9 cellular contexts compared by ENCODE assay signal in genomic region chr4:121227254-121227867, GRCh38.
DNase-seq lines count a peak whose midpoint lies in the region; ATAC-seq and TF ChIP-seq lines count a peak whose summit lies in the region.
"Had no signal": no experiment of that assay in that cellular context is flagged by ENCODE, and none has a peak within 500 bp of the region (broad histone marks: within the 10 kb centered on the region; RNA-seq: fewer than 3 reads in every experiment).

No MANE protein-coding gene starts in this region.

- WGBS in mammary epithelial cell (ENCODE audit: low coverage, missing lambda C conversion rate): 51% methylated on average over 3 of the region's 3 CpGs
- WGBS in GM23248 (ENCODE audit: low coverage in 1 of 2, low lambda C conversion rate in 2 of 2, missing lambda C conversion rate in 2 of 2), 2 experiments: 96 to 99% methylated on average over 3 of the region's 3 CpGs

- no peaks in the 10 kb centered on the region for H3K27me3 Mint-ChIP-seq in MCF 10A (ENCODE audit: insufficient read depth, unreplicated experiment)

- H3K9me2 ChIP-seq in GM23248 (ENCODE audit: insufficient read depth): no peaks in the 10 kb centered on the region

- dilution Hi-C loops in mammary epithelial cell (cut with HindIII; ENCODE audit: low sequenced_read_pairs): no loop called here

- peak; percentile 87 for ATAC-seq in HG02759 (IDR thresholded peaks at IDR 0.05; ENCODE audit: unreplicated experiment)
- ATAC-seq: esophagus mucosa had no signal

- no peak overlapping the region for H3K27ac ChIP-seq in mammary epithelial cell (ENCODE audit: insufficient read depth, low read depth, low read length)
- H3K27ac ChIP-seq in GM23248: no peak overlapping the region

- H3K4me3 ChIP-seq in mammary epithelial cell (replicated peaks in 1 of 3; ENCODE audit: insufficient read depth in 1 of 3, low read depth in 2 of 3, low read length in 3 of 3) (no peak overlapping the region), GM23248 (no peak overlapping the region)

- TF ChIP-seq CTCF in mammary epithelial cell (conservative IDR thresholded peaks at IDR 0.05 in 1 of 2, IDR thresholded peaks at IDR 0.05 in 1 of 2; ENCODE audit: extremely low read depth in 1 of 2, insufficient read depth in 1 of 2, low read depth in 1 of 2, low read length in 2 of 2) (peak; percentile 20 to 28), MCF 10A (IDR thresholded peaks at IDR 0.05; ENCODE audit: unreplicated experiment) (no peak)

- H3K4me1 ChIP-seq in mammary epithelial cell (ENCODE audit: insufficient read depth, low read length) (peaks cover 8% of the 10 kb centered on the region), GM23248 (ENCODE audit: insufficient read depth) (no peaks in the 10 kb centered on the region)

- DNase-seq in mammary epithelial cell (no peak), MCF 10A (ENCODE audit: unreplicated experiment) (no peak), RKO (ENCODE audit: low spot score) (peak; percentile 10), HT-29 (ENCODE audit: low spot score) (no peak), G401 (ENCODE audit: low spot score) (no peak), NCI-H1436 (lab: John Stamatoyannopoulos, UW) (no peak), GM23248 (no peak)

- no peaks in the 10 kb centered on the region for H3F3A ChIP-seq in GM23248 (ENCODE audit: insufficient read depth)

- no peak overlapping the region for H2AFZ ChIP-seq in mammary epithelial cell (ENCODE audit: low read depth, low read length)
- H2AFZ ChIP-seq in GM23248: no peak overlapping the region

- peaks cover 9% of the 10 kb centered on the region for H3K4me1 Mint-ChIP-seq in MCF 10A (ENCODE audit: insufficient read depth, unreplicated experiment)

- intact Hi-C loops in mammary epithelial cell (cut with micrococcal nuclease): no loop called here
- intact Hi-C loops in MCF 10A (cut with micrococcal nuclease): no loop called here

- CTCF ChIA-PET in mammary epithelial cell (lab: Charles Lee; ENCODE audit: low non-redundant PET): no interaction called here
- CTCF ChIA-PET in MCF 10A (lab: Yijun Ruan, JAX): interaction anchor here (0.6 to 1.1 kb wide), 4 partner anchors 26 to 80 kb away, joined by 3 to 4 read pairs (median 3); no protein-coding TSS in a partner anchor

- H3K4me2 ChIP-seq in mammary epithelial cell (ENCODE audit: insufficient read depth, low read depth, low read length) (peak overlapping the region; percentile 63), GM23248 (ENCODE audit: unreplicated experiment) (no peak overlapping the region)

- POLR2A ChIA-PET in MCF 10A (lab: Yijun Ruan, JAX): no interaction called here

- H3K27ac Mint-ChIP-seq in MCF 10A (ENCODE audit: low read depth, unreplicated experiment): no peak overlapping the region

- BruUV-seq in mammary epithelial cell (replicated peaks; lab: Mats Ljungman, UMichigan) (no TSS peak), MCF 10A (replicated peaks; lab: Mats Ljungman, UMichigan) (no TSS peak)

- H3K9me3 ChIP-seq in mammary epithelial cell (replicated peaks; ENCODE audit: insufficient read depth, low read length): no peaks in the 10 kb centered on the region
- H3K9me3 ChIP-seq in GM23248 (ENCODE audit: low read depth): no peaks in the 10 kb centered on the region

- H3K79me2 ChIP-seq in mammary epithelial cell (ENCODE audit: insufficient read depth, low read length) (no peaks in the 10 kb centered on the region), GM23248 (ENCODE audit: insufficient read depth) (no peaks in the 10 kb centered on the region)

- no peaks in the 10 kb centered on the region for H3K36me3 Mint-ChIP-seq in MCF 10A (ENCODE audit: insufficient read depth, unreplicated experiment)

- H4K20me1 ChIP-seq in mammary epithelial cell (ENCODE audit: insufficient read depth, low read length) (no peaks in the 10 kb centered on the region), GM23248 (ENCODE audit: insufficient read depth) (no peaks in the 10 kb centered on the region)

- H3K36me3 ChIP-seq in mammary epithelial cell (ENCODE audit: insufficient read depth, low read length) (no peaks in the 10 kb centered on the region), GM23248 (ENCODE audit: low read depth) (no peaks in the 10 kb centered on the region)

- H3K27me3 ChIP-seq in mammary epithelial cell (ENCODE audit: insufficient read depth, low read length) (no peaks in the 10 kb centered on the region), GM23248 (replicated peaks; ENCODE audit: insufficient read depth) (no peaks in the 10 kb centered on the region)

- in situ Hi-C loops in mammary epithelial cell (cut with MboI; ENCODE audit: low sequenced_read_pairs in 2 of 2) (no loop called here), G401 (cut with HindIII; ENCODE audit: low sequenced_read_pairs) (no loop called here), GM23248 (cut with MboI) (no loop called here)

- no peak overlapping the region for H3K4me3 Mint-ChIP-seq in MCF 10A (ENCODE audit: unreplicated experiment)

- H3K9me3 Mint-ChIP-seq in MCF 10A (ENCODE audit: unreplicated experiment): no peaks in the 10 kb centered on the region

- H3K9ac ChIP-seq in mammary epithelial cell (ENCODE audit: insufficient read depth, low read length) (no peak overlapping the region), GM23248 (no peak overlapping the region)
